ENCODE assay signal across 8 cellular contexts in the genomic region with DNA sequence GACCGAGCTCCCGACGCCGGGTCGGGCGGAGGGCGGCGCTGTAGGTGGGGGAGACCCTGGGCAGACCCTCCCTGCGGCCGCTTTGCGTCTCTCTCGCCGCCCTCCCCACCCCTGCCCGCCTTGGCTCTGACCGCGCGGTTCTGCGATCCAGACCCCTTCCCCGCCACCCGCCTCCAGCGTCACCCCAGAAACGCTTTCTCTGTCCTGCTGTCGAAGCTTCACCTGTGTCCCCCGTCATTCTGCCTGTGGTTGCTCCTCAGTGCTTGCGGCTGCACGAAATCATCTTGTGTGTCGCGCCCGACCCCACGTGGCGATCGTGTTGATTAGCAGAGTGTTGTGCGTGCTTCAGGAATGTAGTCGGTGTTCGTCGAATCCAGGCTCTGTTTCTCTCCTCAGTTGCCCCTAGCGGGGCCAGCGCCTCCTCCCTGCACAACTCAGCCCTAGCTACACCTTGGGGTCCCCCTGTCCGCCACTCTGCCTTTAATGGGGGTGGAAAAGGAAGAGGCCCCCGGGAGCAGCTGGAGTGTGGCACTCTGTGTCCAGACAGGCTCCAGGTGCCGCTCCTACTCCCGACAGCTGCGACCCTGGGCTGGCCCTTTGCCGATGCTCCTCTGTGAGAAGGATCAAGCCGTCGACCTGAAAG. TPM values are rescaled to one million over a fixed set of nuclear protein-coding genes. Genes with fewer than 3 reads are reported as not detected.
DNase-seq lines count a peak whose midpoint lies in the region; ATAC-seq and TF ChIP-seq lines count a peak whose summit lies in the region.

No MANE protein-coding gene starts in this region.

- H3K36me3 Mint-ChIP-seq in WTC11, result peaks cover 19% of the 10 kb centered on the region; the same call in 1 of the 2 replicates

- peak overlapping the region; percentile 86 for H3K27ac Mint-ChIP-seq in WTC11

- WGBS in mammary epithelial cell (ENCODE audit: low coverage, missing lambda C conversion rate), result 4% methylated on average over 27 of the region's 46 CpGs

- H3K27me3 Mint-ChIP-seq in WTC11 (ENCODE audit: low read depth), result peaks cover 3% of the 10 kb centered on the region; the same call in 1 of the 2 replicates

- CTCF ChIA-PET in WTC11 (lab: Charles Lee), result interaction anchor here (0.6 to 5.9 kb wide), 7 partner anchors 11 to 200 kb away, joined by 3 to 71 read pairs (median 8); no protein-coding TSS in a partner anchor
- CTCF ChIA-PET in mammary epithelial cell (lab: Charles Lee; ENCODE audit: low non-redundant PET), result no interaction called here

- intact Hi-C loops in mammary epithelial cell (cut with micrococcal nuclease), result loop anchor here (1.0 to 5.0 kb wide), 5 partner anchors 44 to 249 kb away; a partner anchor contains a TSS

- POLR2A ChIA-PET in WTC11 (lab: Charles Lee), result no interaction called here

- peak overlapping the region; percentile 99 for H3K4me3 Mint-ChIP-seq in WTC11

- DNase-seq in NCI-H1105 treated with DMSO at 0.1 percent for 48 hours (lab: John Stamatoyannopoulos, UW) (peak; percentile 40), WTC11 (ENCODE audit: low spot score) (peak; percentile 59), mammary epithelial cell (peak; percentile 64), iris pigment epithelial cell (ENCODE audit: low read depth) (peak; percentile 79), SHP77 treated with DMSO at 0.1 percent for 48 hours (lab: John Stamatoyannopoulos, UW) (no peak)
- peak; percentile 67 for DNase-seq in stimulated activated CD4-positive, alpha-beta T cell treated with anti-CD3 and anti-CD28 coated beads, Interleukin-12 subunit alpha, Interleukin-12 subunit beta, amount 100 ng/mL, for 4 hours

- H3K4me1 ChIP-seq in BLaER1 (peaks cover 56% of the 10 kb centered on the region), mammary epithelial cell (ENCODE audit: insufficient read depth, low read length) (peaks cover 33% of the 10 kb centered on the region)

- dilution Hi-C loops in mammary epithelial cell (cut with HindIII; ENCODE audit: low sequenced_read_pairs), result loop anchor here (5.0 to 10.0 kb wide), 7 partner anchors 41 to 236 kb away; a partner anchor contains a TSS

- no peaks in the 10 kb centered on the region for H3K9me3 ChIP-seq in BLaER1
- H3K9me3 ChIP-seq in mammary epithelial cell (replicated peaks; ENCODE audit: insufficient read depth, low read length), result no peaks in the 10 kb centered on the region

- H3K9ac ChIP-seq in BLaER1 (peak overlapping the region; percentile 90), mammary epithelial cell (ENCODE audit: insufficient read depth, low read length) (peak overlapping the region; percentile 59)

- peaks cover 60% of the 10 kb centered on the region for H3K79me2 ChIP-seq in mammary epithelial cell (ENCODE audit: insufficient read depth, low read length)

- BruUV-seq in mammary epithelial cell (replicated peaks; lab: Mats Ljungman, UMichigan), result no TSS peak

- H3K4me1 Mint-ChIP-seq in WTC11, result peaks cover 28% of the 10 kb centered on the region

- H2AFZ ChIP-seq in mammary epithelial cell (ENCODE audit: low read depth, low read length), result peak overlapping the region; percentile 96

- no peaks in the 10 kb centered on the region for H3K9me3 Mint-ChIP-seq in WTC11

- in situ Hi-C loops in mammary epithelial cell (cut with MboI; ENCODE audit: low sequenced_read_pairs in 2 of 2), result loop anchor here in 1 of 2 donors (5.0 kb wide), 1 partner anchor 51 kb away; no protein-coding TSS in a partner anchor

- H3K36me3 ChIP-seq in BLaER1 (peaks cover 47% of the 10 kb centered on the region), mammary epithelial cell (ENCODE audit: insufficient read depth, low read length) (peaks cover 6% of the 10 kb centered on the region)

- H3K4me2 ChIP-seq in BLaER1 (peak overlapping the region; percentile 96), mammary epithelial cell (ENCODE audit: insufficient read depth, low read depth, low read length) (peak overlapping the region; percentile 84)

- H3K4me3 ChIP-seq in BLaER1 (peak overlapping the region; percentile 96), mammary epithelial cell (replicated peaks in 1 of 3; ENCODE audit: insufficient read depth in 1 of 3, low read depth in 2 of 3, low read length in 3 of 3) (peak overlapping the region; percentile 84 to 94 (median 89))

- no peak for TF ChIP-seq CTCF in WTC11 (IDR thresholded peaks at IDR 0.05)
- peak; percentile 20 to 33 for TF ChIP-seq CTCF in mammary epithelial cell (conservative IDR thresholded peaks at IDR 0.05 in 1 of 2, IDR thresholded peaks at IDR 0.05 in 1 of 2; ENCODE audit: extremely low read depth in 1 of 2, insufficient read depth in 1 of 2, low read depth in 1 of 2, low read length in 2 of 2)

- H4K20me1 ChIP-seq in BLaER1, result peaks cover 56% of the 10 kb centered on the region
- no peaks in the 10 kb centered on the region for H4K20me1 ChIP-seq in mammary epithelial cell (ENCODE audit: insufficient read depth, low read length)

- H3K27ac ChIP-seq in BLaER1, result peak overlapping the region; percentile 81
- H3K27ac ChIP-seq in mammary epithelial cell (ENCODE audit: insufficient read depth, low read depth, low read length), result peak overlapping the region; percentile 65

- ATAC-seq in GM21381 (IDR thresholded peaks at IDR 0.05; ENCODE audit: unreplicated experiment) (peak; percentile 1), WTC11 (no peak)

- no peaks in the 10 kb centered on the region for H3K27me3 ChIP-seq in BLaER1
- H3K27me3 ChIP-seq in mammary epithelial cell (ENCODE audit: insufficient read depth, low read length), result no peaks in the 10 kb centered on the region

TF ChIP-seq in WTC11, 78 proteins besides CTCF, POLR2A, EP300 and RAD21:
- TF ChIP-seq, protein P1, sequence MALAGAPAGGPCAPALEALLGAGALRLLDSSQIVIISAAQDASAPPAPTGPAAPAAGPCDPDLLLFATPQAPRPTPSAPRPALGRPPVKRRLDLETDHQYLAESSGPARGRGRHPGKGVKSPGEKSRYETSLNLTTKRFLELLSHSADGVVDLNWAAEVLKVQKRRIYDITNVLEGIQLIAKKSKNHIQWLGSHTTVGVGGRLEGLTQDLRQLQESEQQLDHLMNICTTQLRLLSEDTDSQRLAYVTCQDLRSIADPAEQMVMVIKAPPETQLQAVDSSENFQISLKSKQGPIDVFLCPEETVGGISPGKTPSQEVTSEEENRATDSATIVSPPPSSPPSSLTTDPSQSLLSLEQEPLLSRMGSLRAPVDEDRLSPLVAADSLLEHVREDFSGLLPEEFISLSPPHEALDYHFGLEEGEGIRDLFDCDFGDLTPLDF (CRISPR knock-in tag; IDR thresholded peaks at IDR 0.05), result no peak
- TF ChIP-seq GABPB1 (CRISPR knock-in tag; IDR thresholded peaks at IDR 0.05) (0 out of 2 replicates have a peak, but pooled peaks have one; percentile 20), PRRX2 (CRISPR knock-in tag; IDR thresholded peaks at IDR 0.05) (no peak)
- TF ChIP-seq, protein P2, sequence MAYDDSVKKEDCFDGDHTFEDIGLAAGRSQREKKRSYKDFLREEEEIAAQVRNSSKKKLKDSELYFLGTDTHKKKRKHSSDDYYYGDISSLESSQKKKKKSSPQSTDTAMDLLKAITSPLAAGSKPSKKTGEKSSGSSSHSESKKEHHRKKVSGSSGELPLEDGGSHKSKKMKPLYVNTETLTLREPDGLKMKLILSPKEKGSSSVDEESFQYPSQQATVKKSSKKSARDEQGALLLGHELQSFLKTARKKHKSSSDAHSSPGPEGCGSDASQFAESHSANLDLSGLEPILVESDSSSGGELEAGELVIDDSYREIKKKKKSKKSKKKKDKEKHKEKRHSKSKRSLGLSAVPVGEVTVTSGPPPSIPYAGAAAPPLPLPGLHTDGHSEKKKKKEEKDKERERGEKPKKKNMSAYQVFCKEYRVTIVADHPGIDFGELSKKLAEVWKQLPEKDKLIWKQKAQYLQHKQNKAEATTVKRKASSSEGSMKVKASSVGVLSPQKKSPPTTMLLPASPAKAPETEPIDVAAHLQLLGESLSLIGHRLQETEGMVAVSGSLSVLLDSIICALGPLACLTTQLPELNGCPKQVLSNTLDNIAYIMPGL (CRISPR knock-in tag; IDR thresholded peaks at IDR 0.05), result 0 out of 2 replicates have a peak, but pooled peaks have one; percentile 15

RNA-seq across cellular contexts. Expression of a gene that starts 0.9 kb away (rescaled TPM):
- total RNA-seq in WTC11 (2021) (49.5 to 56.8 TPM (median 55.2 TPM) in 3 replicates), mammary epithelial cell (10 to 100 TPM; 30.8 to 34.5 TPM)
- polyA plus RNA-seq in mammary epithelial cell, result 32.6 TPM
- 41.4 TPM for polyA minus RNA-seq in mammary epithelial cell

RNA-seq across cellular contexts. Expression of a gene that starts 9.1 kb away (rescaled TPM):
- total RNA-seq in WTC11 (2021) (13.2 to 17.6 TPM (median 16.6 TPM) in 3 replicates), mammary epithelial cell (10 to 100 TPM; 11.3 to 31.2 TPM)
- polyA plus RNA-seq in mammary epithelial cell, result 16.6 TPM
- polyA minus RNA-seq in mammary epithelial cell, result 12.6 TPM

RNA-seq across cellular contexts. Expression of a gene that starts 36.1 kb away (rescaled TPM):
- total RNA-seq in WTC11 (2021), result 85.2 to 98.9 TPM (median 91.8 TPM) in 3 replicates
- 1 to 10 TPM; 1.8 to 5.4 TPM for total RNA-seq in mammary epithelial cell
- 1.6 TPM for polyA plus RNA-seq in mammary epithelial cell
- polyA minus RNA-seq in mammary epithelial cell, result not detected

RNA-seq across cellular contexts. Expression of a gene that starts 56.1 kb away (rescaled TPM):
- 59.0 to 67.5 TPM (median 60.4 TPM) in 3 replicates for total RNA-seq in WTC11 (2021)
- 100 to 1,000 TPM; 187 to 206 TPM for total RNA-seq in mammary epithelial cell
- polyA plus RNA-seq in mammary epithelial cell, result 122 TPM
- polyA minus RNA-seq in mammary epithelial cell, result 104 TPM

RNA-seq across cellular contexts. Expression of a gene that starts 56.9 kb away (rescaled TPM):
- total RNA-seq in WTC11 (2021), result 17.3 to 23.4 TPM (median 21.4 TPM) in 3 replicates
- total RNA-seq in mammary epithelial cell, result 100 to 1,000 TPM; 248 to 274 TPM
- 149 TPM for polyA plus RNA-seq in mammary epithelial cell
- 62.8 TPM for polyA minus RNA-seq in mammary epithelial cell

Comparison
In these comparisons a context has a peak if more than half of its experiments do, and no peak if none do; other contexts are left out.
1. RNA of a gene that starts 36.1 kb away (total RNA-seq): 85.2 to 98.9 TPM in WTC11; 1.8 to 5.4 TPM in mammary epithelial cell; every median in the first group is over 10 times any median in the second.